In the genomic region with DNA sequence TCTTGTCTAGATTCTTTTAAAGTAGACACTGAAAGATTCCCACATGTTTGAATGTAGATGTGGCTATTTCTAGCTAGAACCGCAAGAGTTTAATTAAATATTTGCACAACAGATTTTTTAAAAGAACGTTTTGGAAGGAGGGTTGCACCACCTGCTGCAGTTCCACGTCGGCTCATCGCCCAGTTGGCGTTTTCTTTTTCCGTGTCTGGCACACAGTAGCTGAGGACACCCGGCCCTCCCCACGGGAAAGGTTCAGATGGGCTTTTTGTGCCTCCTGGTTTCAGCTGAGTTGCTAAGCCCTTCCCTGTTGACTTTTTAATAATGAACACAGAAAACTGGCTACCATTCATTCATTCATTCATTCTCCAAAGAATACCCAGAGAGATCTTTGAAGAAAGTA, we compare ENCODE assay signal across 25 cellular contexts. TPM values are rescaled to one million over a fixed set of nuclear protein-coding genes. Genes with fewer than 3 reads are reported as not detected.
A peak's percentile ranks its signal among the peaks of the same experiment; 100 is the strongest.
DNase-seq lines count a peak whose midpoint lies in the region; ATAC-seq, FAIRE-seq and TF ChIP-seq lines count a peak whose summit lies in the region.
"Had no signal": no experiment of that assay in that cellular context is flagged by ENCODE, and none has a peak within 500 bp of the region (broad histone marks: within the 10 kb centered on the region; RNA-seq: fewer than 3 reads in every experiment).

No MANE protein-coding gene starts in this region.

- H3K79me2 ChIP-seq in HepG2 (ENCODE audit: insufficient read depth, low read length): no peaks in the 10 kb centered on the region

- WGBS in liver: 51% methylated on average over 9 of the region's 9 CpGs
- WGBS in HepG2 (ENCODE audit: low lambda C conversion rate): 5% methylated on average over 9 of the region's 9 CpGs
- WGBS in adrenal gland, 4 donors: 85 to 87% (median 85%) methylated on average over 9 of the region's 9 CpGs

- H3K9me3 ChIP-seq in liver (ENCODE audit: control insufficient read depth in 4 of 4, low read length in 3 of 4) (no peaks in the 10 kb centered on the region), HepG2 (ENCODE audit: low read length) (no peaks in the 10 kb centered on the region), adrenal gland (replicated peaks in 1 of 3) (no peaks in the 10 kb centered on the region)
- H3K9me3 ChIP-seq: MG63, ovary, SK-N-SH, upper lobe of left lung had no signal

- POLR2A ChIA-PET in HepG2 (lab: Yijun Ruan, JAX): no interaction called here

- TF ChIP-seq EP300 in HepG2 (IDR thresholded peaks at IDR 0.05; ENCODE audit: low read depth in 2 of 2, low read length in 2 of 2) (no peak), HepG2 (CRISPR knock-in tag; IDR thresholded peaks at IDR 0.05; ENCODE audit: borderline replicate concordance) (no peak)

- no peak for TF ChIP-seq CTCF in liver (IDR thresholded peaks at IDR 0.05; ENCODE audit: low read depth, low read length, missing input control)
- no peak for TF ChIP-seq CTCF in HepG2 (CRISPR knock-in tag; IDR thresholded peaks at IDR 0.05)
- no peak for TF ChIP-seq CTCF in adrenal gland (IDR thresholded peaks at IDR 0.05)

- no TSS peak for BruUV-seq in HepG2 (replicated peaks; lab: Mats Ljungman, UMichigan)

- intact Hi-C loops in HepG2 (cut with micrococcal nuclease; ENCODE audit: unreplicated experiment) (no loop called here), adrenal gland (cut with DNase I) (no loop called here), cardiac septum (cut with DNase I) (no loop called here)

- no peak overlapping the region for H3K9ac ChIP-seq in liver (ENCODE audit: low read depth in 1 of 2, low read length in 2 of 2)
- no peak overlapping the region for H3K9ac ChIP-seq in HepG2 (ENCODE audit: insufficient read depth, low read depth, low read length)
- H3K9ac ChIP-seq: SK-N-SH had no signal

- no peak for ATAC-seq in HepG2
- ATAC-seq: natural killer cell treated with Interleukin-12 subunit alpha and Interleukin-12 subunit beta and Interleukin-15 and Interleukin-18, amount 100 ng/mL, for 72 hours had no signal

- TF ChIP-seq RAD21 in liver (IDR thresholded peaks at IDR 0.05) (peak in 1 of 2 donors; percentile 48), HepG2 (CRISPR knock-in tag; IDR thresholded peaks at IDR 0.05) (no peak)

- H3K4me1 ChIP-seq in liver (ENCODE audit: control insufficient read depth in 4 of 4, insufficient read depth in 4 of 4, low read length in 3 of 4): peaks cover 0 to 2% (median 0%) of the 10 kb centered on the region in 4 donors
- H3K4me1 ChIP-seq in HepG2 (ENCODE audit: insufficient read depth, low read length): no peaks in the 10 kb centered on the region
- H3K4me1 ChIP-seq in adrenal gland (replicated peaks in 1 of 2): no peaks in the 10 kb centered on the region
- H3K4me1 ChIP-seq: upper lobe of left lung had no signal

- no peaks in the 10 kb centered on the region for H3K27me3 ChIP-seq in liver (ENCODE audit: control insufficient read depth in 4 of 4, insufficient read depth in 4 of 4, low read length in 3 of 4)
- no peaks in the 10 kb centered on the region; a peak in 1 of 5 replicates for H3K27me3 ChIP-seq in HepG2 (ENCODE audit: control insufficient read depth in 1 of 2, insufficient read depth in 2 of 2, low read length in 2 of 2)
- no peaks in the 10 kb centered on the region for H3K27me3 ChIP-seq in adrenal gland
- H3K27me3 ChIP-seq: MG63, ovary, upper lobe of left lung had no signal

- H3K36me3 ChIP-seq in liver (ENCODE audit: control insufficient read depth in 4 of 4, insufficient read depth in 3 of 4, low read depth in 1 of 4, low read length in 3 of 4) (no peaks in the 10 kb centered on the region), HepG2 (replicated peaks in 1 of 2; ENCODE audit: control insufficient read depth in 1 of 2, insufficient read depth in 2 of 2, low read length in 2 of 2) (no peaks in the 10 kb centered on the region), adrenal gland (replicated peaks in 1 of 2) (no peaks in the 10 kb centered on the region)
- H3K36me3 ChIP-seq: MG63, ovary, upper lobe of left lung, WERI-Rb-1 had no signal

- DNase-seq in HepG2 (ENCODE audit: low spot score) (no peak), amygdala (lab: John Stamatoyannopoulos, UW) (peak in 31 of 56 donors; percentile 1 to 55 (median 17)), myocyte (ENCODE audit: low read depth) (peak; percentile 57), retina (no peak), erythroblast (lab: John Stamatoyannopoulos, UW) (no peak), adrenal gland (no peak), cardiac septum (ENCODE audit: low spot score) (no peak)
- DNase-seq: activated naive CD8-positive, alpha-beta T cell treated with anti-CD3 and anti-CD28 coated beads, Interleukin-2, amount 10 ng/mL, durations not matched to agents 7 days and 5 days; glutamatergic neuron; H7; MG63; NCI-H187 treated with DMSO at 0.1 percent for 48 hours; NCI-H524 treated with DMSO at 0.1 percent for 48 hours; ovary; SK-N-SH; WERI-Rb-1 had no signal

- no peak overlapping the region for H3K4me2 ChIP-seq in HepG2 (ENCODE audit: low read depth, low read length)
- H3K4me2 ChIP-seq: SK-N-SH had no signal

- H4K20me1 ChIP-seq in HepG2 (ENCODE audit: insufficient read depth, low read length): no peaks in the 10 kb centered on the region

- CTCF ChIA-PET in HepG2 (lab: Yijun Ruan, JAX; ENCODE audit: low intra/inter-chr PET ratio, low total read pairs): no interaction called here

- H3K4me3 ChIP-seq in liver (ENCODE audit: low read depth in 1 of 3, low read length in 3 of 3) (no peak overlapping the region), HepG2 (replicated peaks in 1 of 3; ENCODE audit: insufficient read depth in 1 of 3, low read depth in 2 of 3, low read length in 3 of 3) (no peak overlapping the region), adrenal gland (no peak overlapping the region)
- H3K4me3 ChIP-seq: coronary artery, MG63, ovary, upper lobe of left lung had no signal

- H3K27ac ChIP-seq in liver (ENCODE audit: low read depth in 1 of 2, low read length in 2 of 2) (peak overlapping the region in 1 of 2 donors; percentile 18), HepG2 (ENCODE audit: extremely low read length, insufficient read depth, low read length) (no peak overlapping the region), adrenal gland (no peak overlapping the region)
- H3K27ac ChIP-seq: C4-2B, coronary artery, ovary, upper lobe of left lung, WERI-Rb-1 had no signal

- in situ Hi-C loops in HepG2 (cut with HindIII; ENCODE audit: extremely low pct_ligation_motif_present, low pct_unique_long_range_greater_than_20kb): no loop called here

- TF ChIP-seq POLR2A in HepG2 (IDR thresholded peaks at IDR 0.05; ENCODE audit: insufficient read depth in 1 of 2, low read depth in 2 of 2, low read length in 2 of 2) (no peak), erythroblast (IDR thresholded peaks at IDR 0.05; ENCODE audit: low read length) (no peak), adrenal gland (IDR thresholded peaks at IDR 0.05) (no peak)

- no peak overlapping the region for H2AFZ ChIP-seq in HepG2 (ENCODE audit: low read length)

- FAIRE-seq in HepG2 (lab: Jason Lieb, UNC): no peak
- FAIRE-seq: endometrium, G401.6, GM18507 had no signal

TF ChIP-seq in liver, 16 proteins besides CTCF, POLR2A, EP300 and RAD21 (continues in another document):
- TF ChIP-seq HNF4A (conservative IDR thresholded peaks at IDR 0.05) (peak in 1 of 2 donors; percentile 45), GABPA (IDR thresholded peaks at IDR 0.05 in 1 of 2, conservative IDR thresholded peaks at IDR 0.05 in 1 of 2) (no peak)

TF ChIP-seq in HepG2, 621 proteins besides CTCF, POLR2A, EP300 and RAD21 (continues in another document):
- no peak for TF ChIP-seq ZBTB21 (CRISPR knock-in tag; IDR thresholded peaks at IDR 0.05)
- TF ChIP-seq KDM6A (CRISPR knock-in tag; IDR thresholded peaks at IDR 0.05; ENCODE audit: low read depth): no peak
- TF ChIP-seq, protein P1, sequence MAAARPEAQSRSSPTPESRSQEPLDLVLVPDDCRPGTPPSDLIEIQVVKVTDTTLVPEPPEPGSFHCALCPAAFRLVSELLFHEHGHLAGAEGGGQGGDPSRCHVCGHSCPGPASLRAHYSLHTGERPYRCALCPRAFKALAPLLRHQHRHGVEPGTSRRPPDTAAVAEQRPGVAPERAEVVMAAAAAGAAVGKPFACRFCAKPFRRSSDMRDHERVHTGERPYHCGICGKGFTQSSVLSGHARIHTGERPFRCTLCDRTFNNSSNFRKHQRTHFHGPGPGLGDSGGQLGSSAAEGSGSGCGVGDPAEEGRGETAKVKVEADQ (CRISPR knock-in tag; IDR thresholded peaks at IDR 0.05; ENCODE audit: borderline replicate concordance): no peak
- no peak for TF ChIP-seq ZNF839 (CRISPR knock-in tag; IDR thresholded peaks at IDR 0.05; ENCODE audit: borderline replicate concordance)
- TF ChIP-seq ZNF326 (CRISPR knock-in tag; IDR thresholded peaks at IDR 0.05; ENCODE audit: borderline replicate concordance): no peak

RNA-seq across cellular contexts. Expression of a gene that starts 41.7 kb away (rescaled TPM):
- total RNA-seq in liver: under 1 TPM; 0.05 to 0.08 TPM
- under 1 TPM; 0.10 to 0.16 TPM for polyA plus RNA-seq in liver
- total RNA-seq in HepG2 (2016; rRNA removed; fragmentation: Illumina TruSeq; extraction: Trizol): not detected in 2 replicates
- not detected in 2 replicates for total RNA-seq in HepG2 (2016; cell fraction: cytosol; rRNA removed; fragmentation: Illumina TruSeq; extraction: Trizol; ENCODE audit: low read depth)
- not detected in 2 replicates for total RNA-seq in HepG2 (2016; cell fraction: insoluble cytoplasmic fraction; rRNA removed; fragmentation: Illumina TruSeq; extraction: Trizol)
- not detected in 2 replicates for total RNA-seq in HepG2 (2016; cell fraction: membrane; rRNA removed; fragmentation: Illumina TruSeq; extraction: Trizol)
- not detected in 2 replicates for total RNA-seq in HepG2 (2016; cell fraction: nucleus; rRNA removed; fragmentation: Illumina TruSeq; extraction: Trizol)
- polyA plus RNA-seq in HepG2 (2011; rRNA removed): not detected in 2 replicates
- not detected in 2 replicates for polyA plus RNA-seq in HepG2 (2011; cell fraction: cytosol; rRNA removed)
- polyA plus RNA-seq in HepG2 (2011; cell fraction: nucleus; rRNA removed): not detected in 2 replicates
- not detected in 2 replicates for polyA plus RNA-seq in HepG2 (2012)
- polyA plus RNA-seq in HepG2 (2016; cell fraction: cytosol; fragmentation: Illumina TruSeq; extraction: Trizol; ENCODE audit: low read depth): not detected in 2 replicates
- not detected in 2 replicates for polyA plus RNA-seq in HepG2 (2016; cell fraction: insoluble cytoplasmic fraction; fragmentation: Illumina TruSeq; extraction: Trizol; ENCODE audit: low read depth)
- polyA plus RNA-seq in HepG2 (2016; cell fraction: membrane; fragmentation: Illumina TruSeq; extraction: Trizol; ENCODE audit: low read depth): not detected in 2 replicates
- not detected in 2 replicates for polyA plus RNA-seq in HepG2 (2016; cell fraction: nucleus; fragmentation: Illumina TruSeq; extraction: Trizol; ENCODE audit: insufficient read depth, low read depth)
- not detected in 2 replicates for polyA minus RNA-seq in HepG2 (2011; rRNA and poly(A)+ RNA removed; ENCODE audit: low replicate concordance)
- not detected in 2 replicates for polyA minus RNA-seq in HepG2 (2011; cell fraction: cytosol; rRNA and poly(A)+ RNA removed)
- polyA minus RNA-seq in HepG2 (2011; cell fraction: nucleus; rRNA and poly(A)+ RNA removed): not detected in 2 replicates
- 0.10 and 0.96 TPM in 2 replicates for total RNA-seq in myocyte
- 2.4 TPM for polyA plus RNA-seq in myocyte (2012)
- 1 to 10 TPM in 3 of 8 donors, under 1 TPM in 4, not detected in 1; 0.29 to 1.9 (median 0.81) TPM for total RNA-seq in adrenal gland
- polyA plus RNA-seq in adrenal gland: 1 to 10 TPM; 1.2 to 2.0 (median 1.4) TPM
- 26.3 TPM for total RNA-seq in cardiac septum
- total RNA-seq: activated naive CD8-positive, alpha-beta T cell treated with anti-CD3 and anti-CD28 coated beads, Interleukin-2, amount 10 ng/mL, durations not matched to agents 7 days and 5 days; RPMI7951 had no signal

Comparison
In these comparisons a context has a peak if more than half of its experiments do, and no peak if none do; other contexts are left out.
1. DNase-seq: peak in amygdala (31 of 56) and myocyte (single experiment); none in HepG2 (single experiment), retina (single experiment), erythroblast (0 of 2), adrenal gland (0 of 7) and cardiac septum (single experiment).